ENCODE assay signal across 9 cellular contexts in genomic region chr17:61410100-61410551, GRCh38. TPM values are rescaled to one million over a fixed set of nuclear protein-coding genes. Genes with fewer than 3 reads are reported as not detected.
DNase-seq lines count a peak whose midpoint lies in the region; ATAC-seq and TF ChIP-seq lines count a peak whose summit lies in the region.
"Had no signal": no experiment of that assay in that cellular context is flagged by ENCODE, and none has a peak within 500 bp of the region (broad histone marks: within the 10 kb centered on the region; RNA-seq: fewer than 3 reads in every experiment).

No MANE protein-coding gene starts in this region.

- H3K36me3 Mint-ChIP-seq in T-helper 2 cell treated with Interferon-gamma antibody and Interleukin-4, amounts not matched to agents 5 μg/mL and 100 μg/mL, for 36 hours (ENCODE audit: low read depth): no peaks in the 10 kb centered on the region
- H3K36me3 Mint-ChIP-seq in activated T-cell treated with anti-CD3 and anti-CD28 coated beads, Interleukin-2, amount 50 U/mL, for 72 hours (ENCODE audit: insufficient read depth in 2 of 2): no peaks in the 10 kb centered on the region

- intact Hi-C loops in stomach (cut with DNase I; ENCODE audit: low total_unique reads): loop anchor here (10.0 kb wide), 1 partner anchor 425 kb away; no protein-coding TSS in a partner anchor

- TF ChIP-seq POLR2A in stomach (IDR thresholded peaks at IDR 0.05): no peak

- H3K9me3 Mint-ChIP-seq in T-helper 2 cell treated with Interferon-gamma antibody and Interleukin-4, amounts not matched to agents 5 μg/mL and 100 μg/mL, for 36 hours: no peaks in the 10 kb centered on the region
- no peaks in the 10 kb centered on the region for H3K9me3 Mint-ChIP-seq in activated T-cell treated with anti-CD3 and anti-CD28 coated beads, Interleukin-2, amount 50 U/mL, for 72 hours

- no peak for TF ChIP-seq CTCF in stomach (IDR thresholded peaks at IDR 0.05)

- 11 to 22% (median 17%) methylated on average over 11 to 12 of the region's 12 CpGs for WGBS in stomach, 5 donors

- H3K4me3 ChIP-seq in iPS-18a (ENCODE audit: low read length): peak overlapping the region; percentile 62
- H3K4me3 ChIP-seq in stomach: peak overlapping the region; percentile 46 to 75 (median 65)

- H3K4me3 Mint-ChIP-seq in T-helper 2 cell treated with Interferon-gamma antibody and Interleukin-4, amounts not matched to agents 5 μg/mL and 100 μg/mL, for 36 hours: peak overlapping the region; percentile 65
- peak overlapping the region; percentile 73 to 79 for H3K4me3 Mint-ChIP-seq in activated T-cell treated with anti-CD3 and anti-CD28 coated beads, Interleukin-2, amount 50 U/mL, for 72 hours

- peaks cover 63% of the 10 kb centered on the region for H3K27me3 Mint-ChIP-seq in T-helper 2 cell treated with Interferon-gamma antibody and Interleukin-4, amounts not matched to agents 5 μg/mL and 100 μg/mL, for 36 hours (ENCODE audit: low read depth)
- peaks cover 42% of the 10 kb centered on the region for H3K27me3 Mint-ChIP-seq in activated T-cell treated with anti-CD3 and anti-CD28 coated beads, Interleukin-2, amount 50 U/mL, for 72 hours (ENCODE audit: low read depth)

- no peak for TF ChIP-seq EP300 in stomach (IDR thresholded peaks at IDR 0.05)

- ATAC-seq in activated T-cell treated with anti-CD3 and anti-CD28 coated beads, Interleukin-2, amount 50 U/mL, for 72 hours (replicated peaks in 1 of 2): no peak
- no peak for ATAC-seq in GM19455 (IDR thresholded peaks at IDR 0.05; ENCODE audit: unreplicated experiment)

- H3K27ac Mint-ChIP-seq in T-helper 2 cell treated with Interferon-gamma antibody and Interleukin-4, amounts not matched to agents 5 μg/mL and 100 μg/mL, for 36 hours: no peak overlapping the region
- H3K27ac Mint-ChIP-seq in activated T-cell treated with anti-CD3 and anti-CD28 coated beads, Interleukin-2, amount 50 U/mL, for 72 hours: no peak overlapping the region

- H3K27ac ChIP-seq in iPS-18a (ENCODE audit: low read length): no peak overlapping the region
- peak overlapping the region; percentile 55 to 93 (median 84) for H3K27ac ChIP-seq in stomach

- H3K9me3 ChIP-seq in iPS-18a (ENCODE audit: control insufficient read depth, low read depth, low read length) (no peaks in the 10 kb centered on the region), stomach (no peaks in the 10 kb centered on the region)

- no peak overlapping the region for H3K9ac ChIP-seq in iPS-18a (ENCODE audit: low read length)

- H3K27me3 ChIP-seq in iPS-18a (ENCODE audit: control insufficient read depth, insufficient read depth, low read length): peaks cover 100% of the 10 kb centered on the region
- H3K27me3 ChIP-seq in stomach: peaks cover 5 to 94% (median 67%) of the 10 kb centered on the region in 3 donors

- peaks cover 11% of the 10 kb centered on the region for H3K4me1 Mint-ChIP-seq in T-helper 2 cell treated with Interferon-gamma antibody and Interleukin-4, amounts not matched to agents 5 μg/mL and 100 μg/mL, for 36 hours (ENCODE audit: low read depth)
- H3K4me1 Mint-ChIP-seq in activated T-cell treated with anti-CD3 and anti-CD28 coated beads, Interleukin-2, amount 50 U/mL, for 72 hours (ENCODE audit: low read depth): peaks cover 22% of the 10 kb centered on the region

- no peak for DNase-seq in T-helper 2 cell treated with Interferon-gamma antibody and Interleukin-4, amounts not matched to agents 5 μg/mL and 100 μg/mL, for 36 hours (ENCODE audit: low spot score)
- no peak for DNase-seq in T-helper 2 cell
- no peak for DNase-seq in activated T-cell treated with anti-CD3 and anti-CD28 coated beads, Interleukin-2, amount 50 U/mL, for 72 hours
- no peak for DNase-seq in stomach
- DNase-seq in LoVo (ENCODE audit: low spot score): no peak
- DNase-seq in SHP77 (lab: John Stamatoyannopoulos, UW): no peak
- DNase-seq: NCI-H1092 treated with DMSO at 0.1 percent for 48 hours had no signal

- H3K36me3 ChIP-seq in iPS-18a (ENCODE audit: control insufficient read depth, low read depth, low read length) (no peaks in the 10 kb centered on the region), stomach (peaks cover 0 to 6% (median 0%) of the 10 kb centered on the region in 4 donors)

- H3K4me1 ChIP-seq in iPS-18a (ENCODE audit: control insufficient read depth, low read depth, low read length) (peaks cover 8% of the 10 kb centered on the region), stomach (peaks cover 29 to 84% (median 66%) of the 10 kb centered on the region in 4 donors)

RNA-seq across cellular contexts. Expression of gene TBX2, which starts 10.5 kb away (rescaled TPM):
- total RNA-seq in activated T-cell treated with anti-CD3 and anti-CD28 coated beads, Interleukin-2, amount 50 U/mL, for 72 hours: under 1 TPM; 0.10 to 0.44 TPM
- total RNA-seq in stomach: 10 to 100 TPM in 4 of 5 donors, under 1 TPM in 1; 0.58 to 31.6 (median 22.3) TPM
- polyA plus RNA-seq in stomach: 10 to 100 TPM in 2 of 3 donors, 1 to 10 TPM in 1; 9.4 to 27.0 (median 21.8) TPM

RNA-seq across cellular contexts. Expression of gene TBX4, which starts 42.1 kb away (rescaled TPM):
- total RNA-seq in activated T-cell treated with anti-CD3 and anti-CD28 coated beads, Interleukin-2, amount 50 U/mL, for 72 hours: not detected
- total RNA-seq in stomach: under 1 TPM in 1 of 5 donors, not detected in 4; 0.73 TPM
- polyA plus RNA-seq in stomach: under 1 TPM in 1 of 3 donors, not detected in 2; 0.08 TPM
